11 cellular contexts compared by ENCODE assay signal in genomic region chr17:21745385-21746054, GRCh38. TPM values are rescaled to one million over a fixed set of nuclear protein-coding genes. Genes with fewer than 3 reads are reported as not detected.
DNase-seq lines count a peak whose midpoint lies in the region; ATAC-seq, FAIRE-seq and TF ChIP-seq lines count a peak whose summit lies in the region.
"Not testable (repeated sequence)": the region's sequence is repeated elsewhere in the genome, so short reads cannot be mapped to it uniquely, and the experiment has no call there.
"Had no signal": no experiment of that assay in that cellular context is flagged by ENCODE, and none has a peak within 500 bp of the region (broad histone marks: within the 10 kb centered on the region; RNA-seq: fewer than 3 reads in every experiment).

No MANE protein-coding gene starts in this region.

- CTCF ChIA-PET in HEK293 (lab: Yijun Ruan, JAX); HepG2 (lab: Yijun Ruan, JAX; ENCODE audit: low intra/inter-chr PET ratio, low total read pairs): not testable (repeated sequence)

- not testable (repeated sequence) for H3K9ac ChIP-seq in HepG2 (ENCODE audit: insufficient read depth, low read depth, low read length)

- not testable (repeated sequence) for H3K36me3 Mint-ChIP-seq in chondrocyte (ENCODE audit: low read depth)

- intact Hi-C loops in HepG2 (cut with micrococcal nuclease; ENCODE audit: unreplicated experiment): not testable (repeated sequence)

- not testable (repeated sequence) for H3K27ac Mint-ChIP-seq in chondrocyte (ENCODE audit: unreplicated experiment)
- H3K27ac Mint-ChIP-seq in stimulated activated naive CD8-positive, alpha-beta T cell treated with anti-CD3 and anti-CD28 coated beads, Interleukin-15, amount 100 ng/mL, for 72 hours: peak overlapping the region in 1 of 2 donors; percentile 42

- BruUV-seq in HepG2 (replicated peaks; lab: Mats Ljungman, UMichigan): not testable (repeated sequence)

- not testable (repeated sequence) for H3K27me3 ChIP-seq in HepG2 (ENCODE audit: control insufficient read depth in 1 of 2, insufficient read depth in 2 of 2, low read length in 2 of 2); lung (ENCODE audit: control insufficient read depth, insufficient read depth)

- peaks cover 19% of the 10 kb centered on the region for H3K9me3 Mint-ChIP-seq in chondrocyte (ENCODE audit: low read depth)
- H3K9me3 Mint-ChIP-seq in stimulated activated naive CD8-positive, alpha-beta T cell treated with anti-CD3 and anti-CD28 coated beads, Interleukin-15, amount 100 ng/mL, for 72 hours: not testable (repeated sequence)

- TF ChIP-seq POLR2A in HepG2 (IDR thresholded peaks at IDR 0.05; ENCODE audit: insufficient read depth in 1 of 2, low read depth in 2 of 2, low read length in 2 of 2): not testable (repeated sequence)

- FAIRE-seq in HepG2 (lab: Jason Lieb, UNC): not testable (repeated sequence)

- not testable (repeated sequence) for TF ChIP-seq EP300 in HepG2 (IDR thresholded peaks at IDR 0.05; ENCODE audit: low read depth in 2 of 2, low read length in 2 of 2); HepG2 (CRISPR knock-in tag; IDR thresholded peaks at IDR 0.05; ENCODE audit: borderline replicate concordance)

- WGBS in HepG2 (ENCODE audit: low lambda C conversion rate): 0% methylated on average over 5 of the region's 7 CpGs
- 68 to 70% methylated on average over 7 of the region's 7 CpGs for WGBS in lung, 2 donors

- not testable (repeated sequence) for H3K9me3 ChIP-seq in HEK293 (ENCODE audit: control insufficient read depth, insufficient read depth, low read depth, low read length); HepG2 (ENCODE audit: low read length); lung (ENCODE audit: control insufficient read depth in 2 of 2, insufficient read depth in 1 of 2, low read length in 1 of 2)

- not testable (repeated sequence) for H3K79me2 ChIP-seq in HepG2 (ENCODE audit: insufficient read depth, low read length)

- H3K4me3 ChIP-seq in HEK293 (ENCODE audit: low read depth, low read length); HepG2 (replicated peaks in 1 of 3; ENCODE audit: insufficient read depth in 1 of 3, low read depth in 2 of 3, low read length in 3 of 3); lung: not testable (repeated sequence)

- not testable (repeated sequence) for H3K4me3 Mint-ChIP-seq in chondrocyte (ENCODE audit: unreplicated experiment); stimulated activated naive CD8-positive, alpha-beta T cell treated with anti-CD3 and anti-CD28 coated beads, Interleukin-15, amount 100 ng/mL, for 72 hours

- not testable (repeated sequence) for H2AFZ ChIP-seq in HepG2 (ENCODE audit: low read length)

- not testable (repeated sequence) for H4K20me1 ChIP-seq in HepG2 (ENCODE audit: insufficient read depth, low read length)

- not testable (repeated sequence) for H3K4me2 ChIP-seq in HepG2 (ENCODE audit: low read depth, low read length)

- ATAC-seq in HepG2: not testable (repeated sequence)
- ATAC-seq in lung (ENCODE audit: insufficient read depth, low FRiP score): peak; percentile 25
- ATAC-seq in stimulated activated naive CD8-positive, alpha-beta T cell treated with anti-CD3 and anti-CD28 coated beads, Interleukin-15, amount 100 ng/mL, for 72 hours: peak; percentile 18

- not testable (repeated sequence) for H3K36me3 ChIP-seq in HEK293 (ENCODE audit: control insufficient read depth in 2 of 2, insufficient read depth in 1 of 2, low read length in 2 of 2); HepG2 (replicated peaks in 1 of 2; ENCODE audit: control insufficient read depth in 1 of 2, insufficient read depth in 2 of 2, low read length in 2 of 2); lung (ENCODE audit: control insufficient read depth in 2 of 2, insufficient read depth in 2 of 2, low read length in 2 of 2)

- H3K27me3 Mint-ChIP-seq in chondrocyte (ENCODE audit: low read depth); stimulated activated naive CD8-positive, alpha-beta T cell treated with anti-CD3 and anti-CD28 coated beads, Interleukin-15, amount 100 ng/mL, for 72 hours: not testable (repeated sequence)

- POLR2A ChIA-PET in HEK293 (lab: Yijun Ruan, JAX); HepG2 (lab: Yijun Ruan, JAX): not testable (repeated sequence)

- not testable (repeated sequence) for H3K4me1 Mint-ChIP-seq in chondrocyte (ENCODE audit: low read depth); stimulated activated naive CD8-positive, alpha-beta T cell treated with anti-CD3 and anti-CD28 coated beads, Interleukin-15, amount 100 ng/mL, for 72 hours

- not testable (repeated sequence) for TF ChIP-seq RAD21 in HepG2 (CRISPR knock-in tag; IDR thresholded peaks at IDR 0.05)

- not testable (repeated sequence) for H3K27ac ChIP-seq in HEK293 (ENCODE audit: extremely low read depth, low read depth, low read length); HepG2 (ENCODE audit: extremely low read length, insufficient read depth, low read length); lung (ENCODE audit: low read depth in 1 of 2, low read length in 1 of 2)

- in situ Hi-C loops in HepG2 (cut with HindIII; ENCODE audit: extremely low pct_ligation_motif_present, low pct_unique_long_range_greater_than_20kb): not testable (repeated sequence)

- H3K4me1 ChIP-seq in HEK293 (ENCODE audit: control insufficient read depth, insufficient read depth, low read length); HepG2 (ENCODE audit: insufficient read depth, low read length); lung (ENCODE audit: control insufficient read depth in 2 of 2, insufficient read depth in 2 of 2, low read length in 2 of 2): not testable (repeated sequence)

- not testable (repeated sequence) for TF ChIP-seq CTCF in HEK293 (tag by site-specific recombination; IDR thresholded peaks at IDR 0.05); chondrocyte (IDR thresholded peaks at IDR 0.05); HepG2 (CRISPR knock-in tag; IDR thresholded peaks at IDR 0.05); lung (IDR thresholded peaks at IDR 0.05; ENCODE audit: control extremely low read depth, extremely low read depth)

- DNase-seq in chondrocyte (ENCODE audit: low spot score): peak; percentile 76
- not testable (repeated sequence) for DNase-seq in HepG2 (ENCODE audit: low spot score); lung (ENCODE audit: low spot score); stimulated activated naive CD8-positive, alpha-beta T cell treated with anti-CD3 and anti-CD28 coated beads, Interleukin-15, amount 100 ng/mL, for 72 hours

TF ChIP-seq in HEK293, 187 proteins besides CTCF, POLR2A, EP300 and RAD21:
- TF ChIP-seq ZNF768 (tag by site-specific recombination; IDR thresholded peaks at IDR 0.05): 0 out of 2 replicates have a peak, but pooled peaks have one; percentile 25

TF ChIP-seq in HepG2, 621 proteins besides CTCF, POLR2A, EP300 and RAD21:
- TF ChIP-seq ZNF768 (CRISPR knock-in tag; IDR thresholded peaks at IDR 0.05): peak; percentile 60; the same call in 1 of the 2 replicates

RNA-seq across cellular contexts. Expression of gene KCNJ18, which starts 53.2 kb away (rescaled TPM):
- not detected in 3 replicates for total RNA-seq in chondrocyte
- total RNA-seq in HepG2 (2016; rRNA removed; fragmentation: Illumina TruSeq; extraction: Trizol): not detected in 2 replicates
- not detected in 2 replicates for total RNA-seq in HepG2 (2016; cell fraction: cytosol; rRNA removed; fragmentation: Illumina TruSeq; extraction: Trizol; ENCODE audit: low read depth)
- not detected in 2 replicates for total RNA-seq in HepG2 (2016; cell fraction: insoluble cytoplasmic fraction; rRNA removed; fragmentation: Illumina TruSeq; extraction: Trizol)
- not detected in 2 replicates for total RNA-seq in HepG2 (2016; cell fraction: membrane; rRNA removed; fragmentation: Illumina TruSeq; extraction: Trizol)
- not detected in 2 replicates for total RNA-seq in HepG2 (2016; cell fraction: nucleus; rRNA removed; fragmentation: Illumina TruSeq; extraction: Trizol)
- polyA plus RNA-seq in HepG2 (2011; rRNA removed): not detected in 2 replicates
- polyA plus RNA-seq in HepG2 (2011; cell fraction: cytosol; rRNA removed): not detected in 2 replicates
- not detected in 2 replicates for polyA plus RNA-seq in HepG2 (2011; cell fraction: nucleus; rRNA removed)
- polyA plus RNA-seq in HepG2 (2012): not detected in 2 replicates
- polyA plus RNA-seq in HepG2 (2016; cell fraction: cytosol; fragmentation: Illumina TruSeq; extraction: Trizol; ENCODE audit: low read depth): not detected in 2 replicates
- polyA plus RNA-seq in HepG2 (2016; cell fraction: insoluble cytoplasmic fraction; fragmentation: Illumina TruSeq; extraction: Trizol; ENCODE audit: low read depth): not detected in 2 replicates
- not detected in 2 replicates for polyA plus RNA-seq in HepG2 (2016; cell fraction: membrane; fragmentation: Illumina TruSeq; extraction: Trizol; ENCODE audit: low read depth)
- polyA plus RNA-seq in HepG2 (2016; cell fraction: nucleus; fragmentation: Illumina TruSeq; extraction: Trizol; ENCODE audit: insufficient read depth, low read depth): not detected in 2 replicates
- not detected in 2 replicates for polyA minus RNA-seq in HepG2 (2011; rRNA and poly(A)+ RNA removed; ENCODE audit: low replicate concordance)
- polyA minus RNA-seq in HepG2 (2011; cell fraction: cytosol; rRNA and poly(A)+ RNA removed): not detected in 2 replicates
- not detected in 2 replicates for polyA minus RNA-seq in HepG2 (2011; cell fraction: nucleus; rRNA and poly(A)+ RNA removed)
- not detected for total RNA-seq in lung
- polyA plus RNA-seq in lung: not detected
- total RNA-seq: A673; Caco-2; Calu3; CD4-positive, alpha-beta T cell; CD8-positive, alpha-beta T cell had no signal
- polyA plus RNA-seq: AG04450 had no signal
